In the genomic region with DNA sequence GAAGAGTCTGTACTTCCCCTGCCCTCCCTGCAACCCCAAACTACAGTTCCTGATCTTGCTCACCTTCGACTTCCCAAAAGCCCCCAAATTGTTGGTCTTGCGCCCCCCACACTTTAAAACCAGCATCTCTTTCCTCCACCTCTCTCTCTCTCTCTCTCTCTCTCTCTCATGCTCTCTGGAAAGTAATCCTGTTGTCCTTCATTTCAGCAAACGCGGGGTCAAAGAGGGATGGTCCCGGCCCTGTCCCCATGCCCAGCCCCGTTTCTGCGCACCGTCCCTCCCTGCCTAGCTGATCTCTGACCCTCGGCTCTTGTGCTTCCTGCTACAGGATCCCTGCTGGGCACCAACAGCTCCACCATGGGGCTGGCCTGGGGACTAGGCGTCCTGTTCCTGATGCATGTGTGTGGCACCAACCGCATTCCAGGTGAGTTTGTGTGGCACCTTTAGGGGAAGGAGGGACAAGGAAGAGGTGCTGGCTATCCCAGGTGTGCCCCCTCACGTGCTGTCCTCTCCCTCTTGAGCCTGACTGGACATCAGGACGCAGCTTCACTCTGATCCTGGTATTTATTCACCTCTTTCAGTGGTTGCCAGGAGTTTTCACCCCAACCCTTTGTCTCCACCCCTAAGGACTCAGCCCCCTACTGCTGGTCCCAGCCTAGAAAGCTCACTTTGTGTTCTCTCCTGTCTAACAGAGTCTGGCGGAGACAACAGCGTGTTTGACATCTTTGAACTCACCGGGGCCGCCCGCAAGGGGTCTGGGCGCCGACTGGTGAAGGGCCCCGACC, we compare ENCODE assay signal across 9 cellular contexts. TPM values are rescaled to one million over a fixed set of nuclear protein-coding genes. Genes with fewer than 3 reads are reported as not detected.
DNase-seq lines count a peak whose midpoint lies in the region; ATAC-seq and TF ChIP-seq lines count a peak whose summit lies in the region.
"Had no signal": no experiment of that assay in that cellular context is flagged by ENCODE, and none has a peak within 500 bp of the region (broad histone marks: within the 10 kb centered on the region; RNA-seq: fewer than 3 reads in every experiment).

No MANE protein-coding gene starts in this region.

- H3K4me3 Mint-ChIP-seq in activated CD8-positive, alpha-beta T cell treated with anti-CD3 and anti-CD28 coated beads for 36 hours, result peak overlapping the region; percentile 66

- intact Hi-C loops in HCT116 (cut with micrococcal nuclease) (loop anchor here (2.0 kb wide), 3 partner anchors 175 to 875 kb away; no protein-coding TSS in a partner anchor), heart left ventricle (cut with DNase I) (loop anchor here (1.0 to 10.0 kb wide), 21 partner anchors 89 to 877 kb away; no protein-coding TSS in a partner anchor)
- intact Hi-C loops in activated CD8-positive, alpha-beta T cell treated with anti-CD3 and anti-CD28 coated beads for 36 hours (cut with micrococcal nuclease), result loop anchor here (2.0 to 10.0 kb wide), 3 partner anchors 269 to 457 kb away; no protein-coding TSS in a partner anchor

- H3K27me3 ChIP-seq in AG04450 (ENCODE audit: control insufficient read depth, insufficient read depth, low read length) (no peaks in the 10 kb centered on the region), HCT116 (ENCODE audit: insufficient read depth, low read length) (no peaks in the 10 kb centered on the region), heart left ventricle (peaks cover 0 to 4% (median 0%) of the 10 kb centered on the region in 9 donors)

- peak; percentile 50 for TF ChIP-seq CTCF in AG04450 (IDR thresholded peaks at IDR 0.05; ENCODE audit: low read depth, low read length)
- peak; percentile 15 to 67 (median 60); a peak in 5 of 6 replicates for TF ChIP-seq CTCF in HCT116 (IDR thresholded peaks at IDR 0.05 in 2 of 3, conservative IDR thresholded peaks at IDR 0.05 in 1 of 3; ENCODE audit: borderline replicate concordance in 1 of 3, insufficient read depth in 1 of 3, low read depth in 2 of 3, low read length in 2 of 3)
- TF ChIP-seq CTCF in activated CD8-positive, alpha-beta T cell treated with anti-CD3 and anti-CD28 coated beads for 36 hours (IDR thresholded peaks at IDR 0.05), result no peak
- peak in 9 of 12 donors; percentile 16 to 54 (median 34) for TF ChIP-seq CTCF in heart left ventricle (IDR thresholded peaks at IDR 0.05)

- no peak for TF ChIP-seq POLR2A in HCT116 (IDR thresholded peaks at IDR 0.05; ENCODE audit: borderline replicate concordance, extremely low read depth, insufficient read depth, insufficient read length)
- no peak for TF ChIP-seq POLR2A in heart left ventricle (IDR thresholded peaks at IDR 0.05)

- CTCF ChIA-PET in AG04450 (lab: Charles Lee), result interaction anchor here (0.9 to 2.9 kb wide), 6 partner anchors 176 to 874 kb away, joined by 4 to 14 read pairs (median 6); no protein-coding TSS in a partner anchor
- CTCF ChIA-PET in HCT116 (lab: Charles Lee), result interaction anchor here (0.8 to 5.5 kb wide), 9 partner anchors 9 to 876 kb away, joined by 3 to 52 read pairs (median 6); no protein-coding TSS in a partner anchor
- CTCF ChIA-PET in activated CD8-positive, alpha-beta T cell treated with anti-CD3 and anti-CD28 coated beads for 36 hours (lab: Charles Lee), result interaction anchor here (0.8 to 6.1 kb wide), 9 partner anchors 11 to 874 kb away, joined by 3 to 75 read pairs (median 7); no protein-coding TSS in a partner anchor

- BruUV-seq in HCT116 (replicated peaks; lab: Mats Ljungman, UMichigan), result TSS peak; percentile 54

- H2AFZ ChIP-seq in HCT116 (ENCODE audit: low read depth, low read length, poor library complexity, severe bottlenecking), result peak overlapping the region; percentile 59

- H3K27ac ChIP-seq in AG04450 (ENCODE audit: low read depth, low read length), result peak overlapping the region; percentile 90
- peak overlapping the region; percentile 41; the same call in 1 of the 2 replicates for H3K27ac ChIP-seq in HCT116 (ENCODE audit: low read depth, low read length)
- peak overlapping the region; percentile 11 to 97 (median 88) for H3K27ac ChIP-seq in heart left ventricle

- H3K27ac Mint-ChIP-seq in activated CD8-positive, alpha-beta T cell treated with anti-CD3 and anti-CD28 coated beads for 36 hours, result no peak overlapping the region
- H3K27ac Mint-ChIP-seq: naive B cell had no signal

- peak overlapping the region; percentile 91 for H3K4me2 ChIP-seq in HCT116 (ENCODE audit: low read length)

- H3K79me2 ChIP-seq in HCT116 (ENCODE audit: insufficient read depth, low read length), result no peaks in the 10 kb centered on the region

- TF ChIP-seq RAD21 in HCT116 (IDR thresholded peaks at IDR 0.05; ENCODE audit: low read depth), result peak; percentile 40; the same call in 1 of the 2 replicates

- H3K36me3 Mint-ChIP-seq in activated CD8-positive, alpha-beta T cell treated with anti-CD3 and anti-CD28 coated beads for 36 hours (ENCODE audit: low read depth), result no peaks in the 10 kb centered on the region
- H3K36me3 Mint-ChIP-seq: naive B cell had no signal

- H3K4me3 ChIP-seq in AG04450 (ENCODE audit: low read depth, low read length) (peak overlapping the region; percentile 99), HCT116 (replicated peaks in 1 of 2; ENCODE audit: low read depth in 1 of 2, low read length in 2 of 2) (peak overlapping the region; percentile 64 to 68), heart left ventricle (peak overlapping the region; percentile 35 to 78 (median 64))

- H3K9me2 ChIP-seq in HCT116 (ENCODE audit: insufficient read depth), result no peaks in the 10 kb centered on the region

- peaks cover 11% of the 10 kb centered on the region for H3K4me1 Mint-ChIP-seq in activated CD8-positive, alpha-beta T cell treated with anti-CD3 and anti-CD28 coated beads for 36 hours (ENCODE audit: low read depth)

- POLR2A ChIA-PET in AG04450 (lab: Yijun Ruan, JAX) (interaction anchor here (0.7 to 3.9 kb wide), 40 partner anchors 9 to 1109 kb away, joined by 3 to 86 read pairs (median 6); partner anchors contain the start of genes EIF2AK4 and FSIP1), HCT116 (lab: Charles Lee) (interaction anchor here (0.7 to 1.8 kb wide), 5 partner anchors 84 to 771 kb away, joined by 3 to 11 read pairs (median 3); no protein-coding TSS in a partner anchor)
- POLR2A ChIA-PET in activated CD8-positive, alpha-beta T cell treated with anti-CD3 and anti-CD28 coated beads for 36 hours (lab: Charles Lee), result no interaction called here

- WGBS in heart left ventricle, 4 donors, result 49 to 55% (median 53%) methylated on average over 16 to 21 of the region's 21 CpGs

- H3K4me1 ChIP-seq in HCT116 (ENCODE audit: control insufficient read depth in 1 of 2, insufficient read depth in 2 of 2, low read length in 2 of 2) (peaks cover 11 to 29% of the 10 kb centered on the region in 2 experiments), heart left ventricle (peaks cover 4 to 59% (median 38%) of the 10 kb centered on the region in 12 donors)

- RAD21 ChIA-PET in HCT116 (lab: Charles Lee; ENCODE audit: low non-redundant PET in 1 of 2, low total read pairs in 2 of 2, uncharacterized antibody in 2 of 2, unreplicated experiment in 2 of 2), result interaction anchor here (1.9 to 2.4 kb wide), 3 partner anchors 175 to 410 kb away, joined by 4 to 13 read pairs (median 7); no protein-coding TSS in a partner anchor

- no peaks in the 10 kb centered on the region for H3K9me3 Mint-ChIP-seq in activated CD8-positive, alpha-beta T cell treated with anti-CD3 and anti-CD28 coated beads for 36 hours
- H3K9me3 Mint-ChIP-seq: naive B cell had no signal

- H3K9ac ChIP-seq in HCT116 (ENCODE audit: low read length), result peak overlapping the region; percentile 55

- ATAC-seq in HCT116 (peak; percentile 60), heart left ventricle (peak; percentile 30 to 51 (median 40)), GM19455 (IDR thresholded peaks at IDR 0.05; ENCODE audit: unreplicated experiment) (no peak), GM21825 (IDR thresholded peaks at IDR 0.05; ENCODE audit: unreplicated experiment) (no peak)
- ATAC-seq in activated CD8-positive, alpha-beta T cell treated with anti-CD3 and anti-CD28 coated beads for 36 hours, result no peak

- H3K9me3 ChIP-seq in AG04450 (ENCODE audit: control insufficient read depth, insufficient read depth, low read length) (no peaks in the 10 kb centered on the region), HCT116 (ENCODE audit: control insufficient read depth in 1 of 2, insufficient read depth in 1 of 2, low read depth in 1 of 2, low read length in 2 of 2) (no peaks in the 10 kb centered on the region), heart left ventricle (no peaks in the 10 kb centered on the region)

- H4K20me1 ChIP-seq in HCT116 (ENCODE audit: insufficient read depth), result no peaks in the 10 kb centered on the region

- peaks cover 0 to 17% of the 10 kb centered on the region in 2 experiments; a peak in 1 of 4 replicates for H3K36me3 ChIP-seq in HCT116 (ENCODE audit: control insufficient read depth in 1 of 2, insufficient read depth in 2 of 2, low read length in 2 of 2)
- H3K36me3 ChIP-seq in heart left ventricle, result peaks cover 0 to 47% (median 34%) of the 10 kb centered on the region in 9 donors

- DNase-seq in AG04450 (ENCODE audit: low read depth, low spot score) (no peak), HCT116 (ENCODE audit: low read depth, low spot score) (no peak), heart left ventricle (peak; percentile 53 to 79 (median 61)), retina (peak; percentile 18)
- peak; percentile 9 for DNase-seq in activated CD8-positive, alpha-beta T cell treated with anti-CD3 and anti-CD28 coated beads for 36 hours
- DNase-seq in activated CD4-positive, alpha-beta T cell treated with anti-CD3 and anti-CD28 coated beads for 1 hour, result no peak
- DNase-seq: naive B cell had no signal

- peaks cover 43% of the 10 kb centered on the region for H3K27me3 Mint-ChIP-seq in activated CD8-positive, alpha-beta T cell treated with anti-CD3 and anti-CD28 coated beads for 36 hours

TF ChIP-seq in HCT116, 20 proteins besides CTCF, POLR2A, EP300 and RAD21 (continues in another document):
- no peak for TF ChIP-seq TCF7L2 (IDR thresholded peaks at IDR 0.05; ENCODE audit: borderline replicate concordance, extremely low read depth, insufficient read depth, insufficient read length)
- no peak for TF ChIP-seq CEBPB (IDR thresholded peaks at IDR 0.05; ENCODE audit: low read depth)
- no peak for TF ChIP-seq ELF1 (IDR thresholded peaks at IDR 0.05; ENCODE audit: borderline replicate concordance, low read depth)
- no peak for TF ChIP-seq YY1 (IDR thresholded peaks at IDR 0.05; ENCODE audit: extremely low read depth, insufficient replicate concordance, low read depth, low read length)

RNA-seq across cellular contexts. Expression of gene THBS1, which starts 0.8 kb away (rescaled TPM):
- polyA plus RNA-seq in AG04450 (2011; rRNA removed), result 686 and 1,024 TPM in 2 replicates
- 4,780 and 6,626 TPM in 2 replicates for polyA minus RNA-seq in AG04450 (2011; rRNA and poly(A)+ RNA removed)
- 6.3 TPM for total RNA-seq in HCT116 (2021; ENCODE audit: unreplicated experiment)
- 2.8 and 5.6 TPM in 2 replicates for polyA plus RNA-seq in HCT116 (2012)
- 1 to 10 TPM in 1 of 2 experiments, under 1 TPM in 1; 0.54 to 1.1 TPM for total RNA-seq in activated CD8-positive, alpha-beta T cell treated with anti-CD3 and anti-CD28 coated beads for 36 hours
- total RNA-seq in heart left ventricle, result 100 to 1,000 TPM in 5 of 9 donors, 10 to 100 TPM in 4; 21.0 to 573 (median 160) TPM
- 100 to 1,000 TPM in 1 of 2 donors, 1 to 10 TPM in 1; 8.5 to 179 TPM for polyA plus RNA-seq in heart left ventricle

Comparison
In these comparisons a context has a peak if more than half of its experiments do, and no peak if none do; other contexts are left out.
1. DNase-seq: peak in activated CD8-positive, alpha-beta T cell treated with anti-CD3 and anti-CD28 coated beads for 36 hours (single experiment), heart left ventricle (5 of 5) and retina (single experiment); none in AG04450 (single experiment), HCT116 (single experiment) and activated CD4-positive, alpha-beta T cell treated with anti-CD3 and anti-CD28 coated beads for 1 hour (single experiment).
2. ATAC-seq: peak in HCT116 (single experiment) and heart left ventricle (4 of 4); none in activated CD8-positive, alpha-beta T cell treated with anti-CD3 and anti-CD28 coated beads for 36 hours (single experiment), GM19455 (single experiment) and GM21825 (single experiment).
3. Peak in every context shown above with its lines, with median percentiles within 50 percentile points of each other: H3K27ac ChIP-seq and H3K4me3 ChIP-seq.